8 cellular contexts compared by ENCODE assay signal in the genomic region with DNA sequence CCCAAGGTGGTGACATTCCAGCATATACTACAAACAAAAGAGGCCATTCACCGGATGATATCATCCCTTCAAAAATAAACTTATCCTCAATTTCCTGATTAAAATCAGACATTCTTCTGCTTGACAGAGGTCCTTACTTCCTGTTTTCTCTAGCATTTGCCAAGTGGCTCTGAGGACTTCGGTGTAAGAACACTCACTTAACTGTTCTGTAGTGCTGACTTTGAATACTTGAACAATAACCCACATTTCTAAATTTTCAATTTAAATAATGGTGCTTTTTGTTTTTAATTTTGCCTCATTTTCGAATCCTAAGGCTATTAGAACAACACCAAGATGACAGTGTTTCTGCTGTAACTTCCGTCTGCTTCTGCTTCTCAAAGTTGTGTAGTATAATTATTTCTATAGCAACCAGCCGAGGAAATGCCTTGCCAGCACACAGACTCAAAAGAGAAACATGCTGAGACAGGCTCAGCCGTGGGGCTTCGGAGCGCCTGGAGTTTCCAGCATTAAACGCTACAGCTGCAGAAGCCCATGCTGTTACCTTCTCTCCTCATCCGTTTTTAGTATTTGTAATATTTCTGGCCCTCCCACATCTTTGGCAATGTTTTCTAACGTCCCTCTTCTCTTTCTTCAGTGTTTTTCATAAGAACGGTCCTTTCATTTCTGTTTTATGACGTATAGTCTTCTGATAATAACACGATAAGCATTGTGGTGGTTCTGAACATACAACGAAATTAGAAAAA. TPM values are rescaled to one million over a fixed set of nuclear protein-coding genes. Genes with fewer than 3 reads are reported as not detected.
DNase-seq lines count a peak whose midpoint lies in the region; ATAC-seq and TF ChIP-seq lines count a peak whose summit lies in the region.

No MANE protein-coding gene starts in this region.

- H3K4me1 ChIP-seq in trophoblast cell (ENCODE audit: control insufficient read depth in 1 of 2, insufficient read depth in 2 of 2, low read length in 2 of 2) = peaks cover 0 to 2% of the 10 kb centered on the region in 2 experiments
- peaks cover 0 to 19% (median 8%) of the 10 kb centered on the region in 4 donors for H3K4me1 ChIP-seq in transverse colon

- H3K36me3 Mint-ChIP-seq in activated naive CD8-positive, alpha-beta T cell treated with anti-CD3 and anti-CD28 coated beads for 36 hours = no peaks in the 10 kb centered on the region

- H3K27ac Mint-ChIP-seq in activated naive CD8-positive, alpha-beta T cell treated with anti-CD3 and anti-CD28 coated beads for 36 hours = peak overlapping the region; percentile 95

- no peaks in the 10 kb centered on the region for H3K27me3 Mint-ChIP-seq in activated naive CD8-positive, alpha-beta T cell treated with anti-CD3 and anti-CD28 coated beads for 36 hours

- no peak overlapping the region for H2BK12ac ChIP-seq in trophoblast cell (ENCODE audit: low read length)

- H4K8ac ChIP-seq in trophoblast cell (ENCODE audit: low read depth, low read length) = no peak overlapping the region

- no peak overlapping the region for H2BK120ac ChIP-seq in trophoblast cell (ENCODE audit: insufficient read depth, low read length, poor library complexity)

- H3K9me3 Mint-ChIP-seq in activated naive CD8-positive, alpha-beta T cell treated with anti-CD3 and anti-CD28 coated beads for 36 hours = no peaks in the 10 kb centered on the region

- no peak overlapping the region for H3K4ac ChIP-seq in trophoblast cell (ENCODE audit: low read depth, low read length)

- TF ChIP-seq RAD21 in Ishikawa (IDR thresholded peaks at IDR 0.05; ENCODE audit: low read depth) = no peak

- H3K27me3 ChIP-seq in trophoblast cell (ENCODE audit: insufficient read depth, low read length) = no peaks in the 10 kb centered on the region
- no peaks in the 10 kb centered on the region for H3K27me3 ChIP-seq in transverse colon

- no peak for TF ChIP-seq CTCF in transverse colon (IDR thresholded peaks at IDR 0.05)

- peak overlapping the region; percentile 57 for H3K4me2 ChIP-seq in trophoblast cell (ENCODE audit: low read length)

- no peak overlapping the region for H3K23ac ChIP-seq in trophoblast cell (ENCODE audit: low read length)

- peak; percentile 66 for TF ChIP-seq POLR2A in transverse colon (IDR thresholded peaks at IDR 0.05)

- no peaks in the 10 kb centered on the region for H3K79me2 ChIP-seq in trophoblast cell (ENCODE audit: control insufficient read depth, insufficient read depth, low read length, poor library complexity)

- peak; percentile 75 for DNase-seq in DMS 273 treated with DMSO at 0.1 percent for 48 hours (lab: John Stamatoyannopoulos, UW)
- peak; percentile 66 for DNase-seq in activated naive CD8-positive, alpha-beta T cell treated with anti-CD3 and anti-CD28 coated beads for 36 hours
- DNase-seq in head of caudate nucleus = peak; percentile 24 to 76 (median 52)
- DNase-seq in trophoblast cell = peak; percentile 91 to 95
- DNase-seq in transverse colon = peak; percentile 65

- H2AK5ac ChIP-seq in trophoblast cell (ENCODE audit: low read length) = no peak overlapping the region

- no peak overlapping the region for H4K91ac ChIP-seq in trophoblast cell (ENCODE audit: low read depth, low read length)

- in situ Hi-C loops in transverse colon (cut with MboI; ENCODE audit: low pct_ligation_motif_present in 1 of 4, low pct_unique_long_range_greater_than_20kb in 1 of 4, low sequenced_read_pairs in 3 of 4) = no loop called here

- peak overlapping the region; percentile 84 for H3K4me3 Mint-ChIP-seq in activated naive CD8-positive, alpha-beta T cell treated with anti-CD3 and anti-CD28 coated beads for 36 hours

- intact Hi-C loops in head of caudate nucleus (cut with DNase I) (no loop called here), transverse colon (cut with DNase I; ENCODE audit: low total_unique reads) (no loop called here)

- H4K12ac ChIP-seq in trophoblast cell (ENCODE audit: low read depth, low read length) = no peak overlapping the region

- H3K27ac ChIP-seq in trophoblast cell (ENCODE audit: low read depth, low read length) = peak overlapping the region; percentile 74
- H3K27ac ChIP-seq in transverse colon = peak overlapping the region; percentile 73 to 86 (median 82)

- H3K79me1 ChIP-seq in trophoblast cell (ENCODE audit: low read length) = peaks cover 6% of the 10 kb centered on the region

- no peaks in the 10 kb centered on the region for H3K9me3 ChIP-seq in trophoblast cell (ENCODE audit: insufficient read depth, low read depth, low read length)
- no peaks in the 10 kb centered on the region for H3K9me3 ChIP-seq in transverse colon

- ATAC-seq in GM21526 (IDR thresholded peaks at IDR 0.05; ENCODE audit: low FRiP score, unreplicated experiment) (peak; percentile 94), SK-N-SH treated with all-trans-retinoic acid at 6 μM for 48 hours (peak; percentile 97)

- peaks cover 28% of the 10 kb centered on the region for H3K4me1 Mint-ChIP-seq in activated naive CD8-positive, alpha-beta T cell treated with anti-CD3 and anti-CD28 coated beads for 36 hours

- no peak overlapping the region for H2BK5ac ChIP-seq in trophoblast cell (ENCODE audit: low read depth, low read length, poor library complexity)

- no peaks in the 10 kb centered on the region for H3K36me3 ChIP-seq in trophoblast cell (ENCODE audit: control insufficient read depth in 1 of 2, insufficient read depth in 2 of 2, low read length in 2 of 2)
- no peaks in the 10 kb centered on the region for H3K36me3 ChIP-seq in transverse colon

- no peak overlapping the region for H3K18ac ChIP-seq in trophoblast cell (ENCODE audit: low read length)

- TF ChIP-seq EP300 in Ishikawa (IDR thresholded peaks at IDR 0.05; ENCODE audit: borderline replicate concordance) (peak; percentile 37; the same call in 1 of the 2 replicates), transverse colon (IDR thresholded peaks at IDR 0.05; ENCODE audit: low read depth) (no peak)

- no peak overlapping the region for H2AFZ ChIP-seq in trophoblast cell (ENCODE audit: insufficient read depth, low read length, poor library complexity)

- no CpG with 5 or more reads among the region's 15 CpGs for WGBS in trophoblast cell (ENCODE audit: extremely low coverage, insufficient coverage, insufficient read length)
- 0 to 3% methylated on average over 14 to 15 of the region's 15 CpGs for WGBS in transverse colon (ENCODE audit: low coverage in 1 of 2), 2 donors

- no peak overlapping the region for H3K9ac ChIP-seq in trophoblast cell (ENCODE audit: low read length)

- no peak overlapping the region for H3K14ac ChIP-seq in trophoblast cell (ENCODE audit: low read length)

- no peak overlapping the region for H3K4me3 ChIP-seq in trophoblast cell (ENCODE audit: low read depth, low read length)
- H3K4me3 ChIP-seq in transverse colon = peak overlapping the region; percentile 39 to 59 (median 42)

TF ChIP-seq in Ishikawa, 13 proteins besides CTCF, POLR2A, EP300 and RAD21 (continues in another document):
- TF ChIP-seq FOXM1 (IDR thresholded peaks at IDR 0.05; ENCODE audit: borderline replicate concordance, low read depth) (peak; percentile 59; the same call in 1 of the 2 replicates), CREB1 (IDR thresholded peaks at IDR 0.05; ENCODE audit: low read depth) (no peak), TAF1 (IDR thresholded peaks at IDR 0.05; ENCODE audit: low read depth) (no peak), NFIC (IDR thresholded peaks at IDR 0.05) (peak; percentile 54; the same call in 1 of the 2 replicates), ZBTB7A (IDR thresholded peaks at IDR 0.05; ENCODE audit: low read depth) (no peak), YY1 (IDR thresholded peaks at IDR 0.05; ENCODE audit: low read depth) (no peak), TCF12 (IDR thresholded peaks at IDR 0.05; ENCODE audit: low read depth) (peak; percentile 19; the same call in 1 of the 2 replicates), CEBPB (IDR thresholded peaks at IDR 0.05) (no peak), EGR1 (IDR thresholded peaks at IDR 0.05) (no peak)
- TF ChIP-seq, protein P1, sequence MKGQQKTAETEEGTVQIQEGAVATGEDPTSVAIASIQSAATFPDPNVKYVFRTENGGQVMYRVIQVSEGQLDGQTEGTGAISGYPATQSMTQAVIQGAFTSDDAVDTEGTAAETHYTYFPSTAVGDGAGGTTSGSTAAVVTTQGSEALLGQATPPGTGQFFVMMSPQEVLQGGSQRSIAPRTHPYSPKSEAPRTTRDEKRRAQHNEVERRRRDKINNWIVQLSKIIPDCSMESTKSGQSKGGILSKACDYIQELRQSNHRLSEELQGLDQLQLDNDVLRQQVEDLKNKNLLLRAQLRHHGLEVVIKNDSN (IDR thresholded peaks at IDR 0.05) = no peak
- TF ChIP-seq, protein P2, sequence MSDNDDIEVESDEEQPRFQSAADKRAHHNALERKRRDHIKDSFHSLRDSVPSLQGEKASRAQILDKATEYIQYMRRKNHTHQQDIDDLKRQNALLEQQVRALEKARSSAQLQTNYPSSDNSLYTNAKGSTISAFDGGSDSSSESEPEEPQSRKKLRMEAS (IDR thresholded peaks at IDR 0.05) = peak; percentile 56

TF ChIP-seq in SK-N-SH treated with all-trans-retinoic acid at 6 μM for 48 hours, 23 proteins besides CTCF, POLR2A, EP300 and RAD21:
- no peak for TF ChIP-seq ZNF565 (CRISPR knock-in tag; conservative IDR thresholded peaks at IDR 0.05; ENCODE audit: low read depth)

RNA-seq across cellular contexts. Expression of a gene that starts 19.5 kb away (rescaled TPM):
- total RNA-seq in activated naive CD8-positive, alpha-beta T cell treated with anti-CD3 and anti-CD28 coated beads for 36 hours = 10 to 100 TPM; 34.3 to 35.1 TPM
- polyA plus RNA-seq in trophoblast cell (2013) = 1,785 and 1,843 TPM in 2 replicates
- total RNA-seq in transverse colon = 100 to 1,000 TPM in 1 of 4 donors, 10 to 100 TPM in 3; 33.3 to 160 (median 66.9) TPM
